ENCODE assay signal across 10 cellular contexts in the genomic region with DNA sequence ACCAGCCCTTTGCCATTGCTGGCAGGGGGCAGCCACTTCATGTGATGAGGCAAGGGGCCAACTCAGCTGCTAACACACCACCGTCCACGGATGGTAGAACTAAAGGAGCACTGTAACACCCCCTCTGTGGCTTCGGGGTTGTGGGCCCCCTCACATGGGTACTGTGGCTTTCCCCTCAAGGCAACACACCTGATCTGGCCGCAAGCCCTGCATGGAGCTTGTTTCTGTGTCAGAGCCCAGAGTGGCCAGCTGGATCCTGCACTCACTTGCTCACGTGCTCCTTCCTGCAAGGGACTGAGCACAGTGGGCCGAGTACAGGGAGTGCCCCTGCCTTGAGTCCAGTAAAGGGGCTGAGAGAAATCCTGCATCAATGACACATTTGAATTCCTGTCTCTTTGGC.
"Had no signal": no experiment of that assay in that cellular context is flagged by ENCODE, and none has a peak within 500 bp of the region (broad histone marks: within the 10 kb centered on the region; RNA-seq: fewer than 3 reads in every experiment).

No MANE protein-coding gene starts in this region.

- H3K4me3 ChIP-seq: GM23248, HAP-1 had no signal

- H3K36me3 ChIP-seq: HAP-1 had no signal

- H3K4me1 ChIP-seq: HAP-1 had no signal

- H3K27ac Mint-ChIP-seq: HFFc6 had no signal

- H3K9me3 ChIP-seq: HAP-1 had no signal

- DNase-seq: GM23248, GOT3, H7, HFFc6, KBM-7 had no signal

- H3K36me3 Mint-ChIP-seq: IgD-negative memory B cell had no signal

- H3K4me3 Mint-ChIP-seq: HFFc6, IgD-negative memory B cell had no signal

- H3K4me1 Mint-ChIP-seq: IgD-negative memory B cell had no signal

- ATAC-seq: HCT116, HepG2 had no signal

- H3K27me3 Mint-ChIP-seq: IgD-negative memory B cell had no signal

- H2AFZ ChIP-seq: GM23248 had no signal

- H3K27ac ChIP-seq: GM23248, HL-60 had no signal

- H3K9ac ChIP-seq: GM23248 had no signal
